1 cellular context compared by ENCODE assay signal in genomic region chr11:43948341-43949185, GRCh38.
TF ChIP-seq lines count a peak whose summit lies in the region.

No MANE protein-coding gene starts in this region.

TF ChIP-seq in K562, 482 proteins besides CTCF, POLR2A, EP300 and RAD21 (continued from another document and continues in another):
- TF ChIP-seq NFIC (IDR thresholded peaks at IDR 0.05) (no peak), POLR2H (tag; IDR thresholded peaks at IDR 0.05; ENCODE audit: low read depth) (no peak), ZNF311 (CRISPR knock-in tag; IDR thresholded peaks at IDR 0.05) (no peak), RBM22 (IDR thresholded peaks at IDR 0.05; ENCODE audit: low read depth, low read length, poor library complexity, severe bottlenecking) (no peak), ZZZ3 (IDR thresholded peaks at IDR 0.05) (no peak), SETDB1 (IDR thresholded peaks at IDR 0.05; ENCODE audit: low read length) (no peak), ZNF76 (CRISPR knock-in tag; IDR thresholded peaks at IDR 0.05; ENCODE audit: borderline replicate concordance) (no peak), LCOR (CRISPR knock-in tag; IDR thresholded peaks at IDR 0.05) (no peak), ZNF134 (CRISPR knock-in tag; conservative IDR thresholded peaks at IDR 0.05) (no peak), NR4A1 (CRISPR knock-in tag; IDR thresholded peaks at IDR 0.05) (no peak), NR4A1 (tag; IDR thresholded peaks at IDR 0.05) (no peak), STAT5A (IDR thresholded peaks at IDR 0.05; ENCODE audit: borderline replicate concordance, low read length) (no peak), BRD9 (IDR thresholded peaks at IDR 0.05; ENCODE audit: low read depth, partially characterized antibody) (no peak), PRDM10 (IDR thresholded peaks at IDR 0.05; ENCODE audit: partially characterized antibody) (no peak), HMBOX1 (IDR thresholded peaks at IDR 0.05) (no peak), MECOM (CRISPR knock-in tag; IDR thresholded peaks at IDR 0.05) (no peak), PML (IDR thresholded peaks at IDR 0.05; ENCODE audit: low read length) (no peak), COPS2 (conservative IDR thresholded peaks at IDR 0.05) (no peak), ZEB2 (IDR thresholded peaks at IDR 0.05) (no peak), E2F6 (IDR thresholded peaks at IDR 0.05; ENCODE audit: borderline replicate concordance in 1 of 2, extremely low read depth in 1 of 2, insufficient read depth in 1 of 2, insufficient read length in 1 of 2, low read depth in 1 of 2, low read length in 1 of 2, poor library complexity in 1 of 2, severe bottlenecking in 1 of 2) (no peak), CHCHD3 (CRISPR knock-in tag; IDR thresholded peaks at IDR 0.05) (no peak), FOXK1 (CRISPR knock-in tag; IDR thresholded peaks at IDR 0.05; ENCODE audit: borderline replicate concordance) (no peak), ZBTB9 (CRISPR knock-in tag; IDR thresholded peaks at IDR 0.05) (no peak), ZNF511 (CRISPR knock-in tag; IDR thresholded peaks at IDR 0.05) (no peak), CREBBP (IDR thresholded peaks at IDR 0.05; ENCODE audit: low read depth, low read length) (no peak), BHLHE40 (IDR thresholded peaks at IDR 0.05; ENCODE audit: low read length) (no peak), BRF1 (IDR thresholded peaks at IDR 0.05; ENCODE audit: borderline replicate concordance, extremely low read depth, insufficient read length) (no peak), ARID1B (IDR thresholded peaks at IDR 0.05) (no peak), KDM4B (IDR thresholded peaks at IDR 0.05; ENCODE audit: borderline replicate concordance in 2 of 2, low read depth in 1 of 2) (no peak), ETV1 (tag; conservative IDR thresholded peaks at IDR 0.05; ENCODE audit: low read depth) (no peak), CHAMP1 (IDR thresholded peaks at IDR 0.05) (no peak), NFATC3 (IDR thresholded peaks at IDR 0.05) (no peak), RFX1 (IDR thresholded peaks at IDR 0.05) (no peak), JUND (IDR thresholded peaks at IDR 0.05; ENCODE audit: borderline replicate concordance, low read depth, low read length) (no peak), JUND (tag; IDR thresholded peaks at IDR 0.05; ENCODE audit: borderline replicate concordance, low read depth, low read length) (no peak), SRF (CRISPR knock-in tag; IDR thresholded peaks at IDR 0.05) (no peak), ZNF740 (CRISPR knock-in tag; IDR thresholded peaks at IDR 0.05) (no peak), ZNF740 (tag; IDR thresholded peaks at IDR 0.05) (no peak), ZBTB40 (IDR thresholded peaks at IDR 0.05) (no peak), ZBTB40 (CRISPR knock-in tag; IDR thresholded peaks at IDR 0.05) (no peak), TEAD4 (IDR thresholded peaks at IDR 0.05; ENCODE audit: low read length) (0 out of 2 replicates have a peak, but pooled peaks have one; percentile 23), TEAD4 (CRISPR knock-in tag; IDR thresholded peaks at IDR 0.05; ENCODE audit: borderline replicate concordance) (no peak), TSC22D4 (tag; IDR thresholded peaks at IDR 0.05) (no peak), HNRNPL (IDR thresholded peaks at IDR 0.05; ENCODE audit: low read depth, low read length) (no peak), SIN3B (IDR thresholded peaks at IDR 0.05; ENCODE audit: low read depth) (no peak), PURB (CRISPR knock-in tag; IDR thresholded peaks at IDR 0.05; ENCODE audit: low read depth) (no peak), CBFA2T3 (IDR thresholded peaks at IDR 0.05) (peak; percentile 52), RCOR1 (IDR thresholded peaks at IDR 0.05; ENCODE audit: borderline replicate concordance in 1 of 2, low read depth in 2 of 2, low read length in 2 of 2) (peak in 1 of 2 experiments; percentile 24; a peak in 2 of 4 replicates), SOX6 (IDR thresholded peaks at IDR 0.05) (peak; percentile 63), SRSF9 (IDR thresholded peaks at IDR 0.05; ENCODE audit: borderline replicate concordance, low read depth, low read length) (no peak), KLF13 (tag; IDR thresholded peaks at IDR 0.05; ENCODE audit: borderline replicate concordance, low read depth) (no peak), NONO (IDR thresholded peaks at IDR 0.05; ENCODE audit: low read depth in 2 of 2, low read length in 1 of 2) (no peak)
